ENCODE assay signal across 25 cellular contexts in the genomic region with DNA sequence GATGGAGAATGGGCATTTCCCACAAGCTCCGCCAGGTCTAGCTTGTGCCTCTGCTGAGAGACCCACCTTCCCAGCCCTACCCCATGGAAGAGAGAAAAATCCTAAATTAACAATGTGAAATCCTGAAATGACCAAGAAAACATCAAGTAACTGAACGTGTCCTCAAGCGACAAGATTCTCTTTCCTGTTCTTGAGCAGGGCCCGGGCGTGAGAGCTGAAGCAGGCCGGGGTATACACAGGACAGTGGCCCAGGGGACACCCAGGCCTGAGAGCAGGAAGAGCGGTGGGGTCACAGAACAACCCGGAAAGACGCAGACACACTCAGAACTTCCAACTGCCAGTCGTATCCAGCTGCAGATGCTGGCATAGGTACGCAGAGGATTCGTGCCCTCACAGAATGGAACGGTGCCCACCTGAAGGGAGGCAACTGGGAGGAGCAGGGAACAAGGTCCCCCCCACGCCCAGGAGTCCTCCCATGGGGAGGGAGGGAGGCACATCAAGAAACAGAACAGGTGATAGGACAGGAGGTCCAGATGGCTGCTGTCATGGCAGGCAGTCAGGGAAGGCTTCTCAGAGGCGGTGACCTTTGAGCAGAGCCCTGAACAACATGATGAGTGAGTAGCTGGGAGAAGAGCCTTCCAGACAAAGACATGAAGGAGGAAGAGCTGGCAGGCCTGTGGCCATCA. TPM values are rescaled to one million over a fixed set of nuclear protein-coding genes. Genes with fewer than 3 reads are reported as not detected.
DNase-seq lines count a peak whose midpoint lies in the region; ATAC-seq and TF ChIP-seq lines count a peak whose summit lies in the region.
"Had no signal": no experiment of that assay in that cellular context is flagged by ENCODE, and none has a peak within 500 bp of the region (broad histone marks: within the 10 kb centered on the region; RNA-seq: fewer than 3 reads in every experiment).

No MANE protein-coding gene starts in this region.

- H3K4me1 Mint-ChIP-seq in nephron progenitor cell = peaks cover 44% of the 10 kb centered on the region

- POLR2A ChIA-PET in SK-N-SH (lab: Yijun Ruan, JAX) = interaction anchor here (1.8 kb wide), 1 partner anchor 9 kb away, joined by 5 read pairs; the partner anchor contains the start of gene RIMBP2

- H2AFZ ChIP-seq in SK-N-SH (ENCODE audit: low read depth) = no peak overlapping the region
- H2AFZ ChIP-seq: GM23338 had no signal

- no peak overlapping the region for H3K4me3 Mint-ChIP-seq in nephron progenitor cell
- H3K4me3 Mint-ChIP-seq: CD4-positive, CD25-positive, alpha-beta regulatory T cell; GM23338 had no signal

- intact Hi-C loops in posterior vena cava (cut with DNase I) = no loop called here

- no peaks in the 10 kb centered on the region for H3K9me3 Mint-ChIP-seq in nephron progenitor cell
- H3K9me3 Mint-ChIP-seq: CD4-positive, CD25-positive, alpha-beta regulatory T cell had no signal

- H3K4me3 ChIP-seq in SK-N-SH (ENCODE audit: low read depth in 2 of 2, low read length in 1 of 2) (no peak overlapping the region), coronary artery (no peak overlapping the region)
- H3K4me3 ChIP-seq: BLaER1, GM23338 had no signal

- no peaks in the 10 kb centered on the region for H3K9me2 ChIP-seq in SK-N-SH

- no peak for TF ChIP-seq EP300 in SK-N-SH (IDR thresholded peaks at IDR 0.05; ENCODE audit: borderline replicate concordance in 1 of 2, low read depth in 1 of 2, low read length in 1 of 2)

- H3K9me3 ChIP-seq in SK-N-SH = no peaks in the 10 kb centered on the region

- CTCF ChIA-PET in SK-N-SH (lab: Yijun Ruan, JAX) = interaction anchor here (1.0 to 2.3 kb wide), 2 partner anchors 41 kb away, joined by 4 to 8 read pairs; no protein-coding TSS in a partner anchor

- no peaks in the 10 kb centered on the region for H4K20me1 ChIP-seq in SK-N-SH (ENCODE audit: insufficient read depth)
- H4K20me1 ChIP-seq: BLaER1 had no signal

- TF ChIP-seq RAD21 in SK-N-SH (IDR thresholded peaks at IDR 0.05; ENCODE audit: low read length) = no peak

- H3K27ac Mint-ChIP-seq in nephron progenitor cell = peak overlapping the region; percentile 35
- H3K27ac Mint-ChIP-seq: CD4-positive, CD25-positive, alpha-beta regulatory T cell; GM23338 had no signal

- no peaks in the 10 kb centered on the region for H3F3A ChIP-seq in SK-N-SH (replicated peaks; ENCODE audit: insufficient read depth)

- no peak for TF ChIP-seq CTCF in SK-N-SH (IDR thresholded peaks at IDR 0.05)
- TF ChIP-seq CTCF in coronary artery (IDR thresholded peaks at IDR 0.05) = no peak
- no peak for TF ChIP-seq CTCF in nephron progenitor cell (IDR thresholded peaks at IDR 0.05)

- H3K36me3 ChIP-seq in SK-N-SH (replicated peaks in 1 of 2; ENCODE audit: control insufficient read depth in 1 of 2, insufficient read depth in 2 of 2, low read length in 1 of 2) = no peaks in the 10 kb centered on the region
- H3K36me3 ChIP-seq: BLaER1 had no signal

- no peaks in the 10 kb centered on the region for H3K79me2 ChIP-seq in SK-N-SH (ENCODE audit: insufficient read depth)

- ATAC-seq in SK-N-SH treated with all-trans-retinoic acid at 6 μM for 48 hours = no peak
- ATAC-seq in HG03460 (IDR thresholded peaks at IDR 0.05; ENCODE audit: unreplicated experiment) = no peak
- ATAC-seq: GM23338, PC-3 had no signal

- H3K27me3 Mint-ChIP-seq in nephron progenitor cell (ENCODE audit: low read depth, poor library complexity) = peaks cover 37% of the 10 kb centered on the region

- peak overlapping the region in 1 of 2 experiments; percentile 50; a peak in 2 of 4 replicates for H3K27ac ChIP-seq in SK-N-SH (ENCODE audit: low read depth in 2 of 2, low read length in 1 of 2)
- H3K27ac ChIP-seq in coronary artery = no peak overlapping the region
- H3K27ac ChIP-seq: 22Rv1, BLaER1 had no signal

- no peaks in the 10 kb centered on the region for H3K36me3 Mint-ChIP-seq in nephron progenitor cell (ENCODE audit: low read depth)
- H3K36me3 Mint-ChIP-seq: CD4-positive, CD25-positive, alpha-beta regulatory T cell had no signal

- no peak overlapping the region for H3K4me2 ChIP-seq in SK-N-SH
- H3K4me2 ChIP-seq: BLaER1, GM23338 had no signal

- DNase-seq in SK-N-SH (no peak), coronary artery (ENCODE audit: low spot score) (peak; percentile 41), nephron progenitor cell (no peak), posterior vena cava (ENCODE audit: low spot score) (peak; percentile 72), DMS114 treated with DMSO at 0.1 percent for 48 hours (lab: John Stamatoyannopoulos, UW; ENCODE audit: unreplicated experiment) (no peak), KG1 (lab: John Stamatoyannopoulos, UW) (no peak)
- DNase-seq: ACHN; CD4-positive, CD25-positive, alpha-beta regulatory T cell; DMS53; HCEC 1CT; IMR-90; NCI-H1048; NCI-H1417; NCI-H1694; NCI-H2029 treated with DMSO at 0.1 percent for 48 hours; NCI-H446 treated with DMSO at 0.1 percent for 48 hours; NCI-H526; NCI-H82; NK-92 treated with Interleukin-12 subunit alpha and Interleukin-12 subunit beta, amount 100 ng/mL, for 24 hours; PC-3 had no signal

- no peaks in the 10 kb centered on the region for H3K27me3 ChIP-seq in SK-N-SH (ENCODE audit: insufficient read depth)
- H3K27me3 ChIP-seq: BLaER1 had no signal

- no peak overlapping the region for H3K9ac ChIP-seq in SK-N-SH
- H3K9ac ChIP-seq: BLaER1 had no signal

- peaks cover 0 to 61% of the 10 kb centered on the region in 2 experiments; a peak in 2 of 4 replicates for H3K4me1 ChIP-seq in SK-N-SH (ENCODE audit: control insufficient read depth in 1 of 2, insufficient read depth in 2 of 2, low read depth in 1 of 2, low read length in 1 of 2)

- WGBS in SK-N-SH (ENCODE audit: low lambda C conversion rate) = 54% methylated on average over 12 of the region's 15 CpGs

TF ChIP-seq in SK-N-SH, 30 proteins besides CTCF, POLR2A, EP300 and RAD21:
- TF ChIP-seq CHD2 (IDR thresholded peaks at IDR 0.05; ENCODE audit: low read length, partially characterized antibody) (no peak), GATA2 (CRISPR knock-in tag; IDR thresholded peaks at IDR 0.05) (peak; percentile 12; the same call in 1 of the 2 replicates), EZH2phosphoT487 (IDR thresholded peaks at IDR 0.05; ENCODE audit: borderline replicate concordance, low read depth) (no peak), POLR2AphosphoS5 (IDR thresholded peaks at IDR 0.05; ENCODE audit: low read depth, low read length) (no peak), TAF1 (IDR thresholded peaks at IDR 0.05; ENCODE audit: borderline replicate concordance, low read depth, low read length) (no peak), SIN3A (IDR thresholded peaks at IDR 0.05; ENCODE audit: borderline replicate concordance, low read depth, low read length) (no peak)

TF ChIP-seq in SK-N-SH treated with all-trans-retinoic acid at 6 μM for 48 hours, 23 proteins besides CTCF, POLR2A, EP300 and RAD21 (continues in another document):
- TF ChIP-seq, protein P1, sequence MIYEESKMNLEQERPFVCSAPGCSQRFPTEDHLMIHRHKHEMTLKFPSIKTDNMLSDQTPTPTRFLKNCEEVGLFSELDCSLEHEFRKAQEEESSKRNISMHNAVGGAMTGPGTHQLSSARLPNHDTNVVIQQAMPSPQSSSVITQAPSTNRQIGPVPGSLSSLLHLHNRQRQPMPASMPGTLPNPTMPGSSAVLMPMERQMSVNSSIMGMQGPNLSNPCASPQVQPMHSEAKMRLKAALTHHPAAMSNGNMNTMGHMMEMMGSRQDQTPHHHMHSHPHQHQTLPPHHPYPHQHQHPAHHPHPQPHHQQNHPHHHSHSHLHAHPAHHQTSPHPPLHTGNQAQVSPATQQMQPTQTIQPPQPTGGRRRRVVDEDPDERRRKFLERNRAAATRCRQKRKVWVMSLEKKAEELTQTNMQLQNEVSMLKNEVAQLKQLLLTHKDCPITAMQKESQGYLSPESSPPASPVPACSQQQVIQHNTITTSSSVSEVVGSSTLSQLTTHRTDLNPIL (CRISPR knock-in tag; IDR thresholded peaks at IDR 0.05; ENCODE audit: low read depth) = no peak
- TF ChIP-seq, protein P2, sequence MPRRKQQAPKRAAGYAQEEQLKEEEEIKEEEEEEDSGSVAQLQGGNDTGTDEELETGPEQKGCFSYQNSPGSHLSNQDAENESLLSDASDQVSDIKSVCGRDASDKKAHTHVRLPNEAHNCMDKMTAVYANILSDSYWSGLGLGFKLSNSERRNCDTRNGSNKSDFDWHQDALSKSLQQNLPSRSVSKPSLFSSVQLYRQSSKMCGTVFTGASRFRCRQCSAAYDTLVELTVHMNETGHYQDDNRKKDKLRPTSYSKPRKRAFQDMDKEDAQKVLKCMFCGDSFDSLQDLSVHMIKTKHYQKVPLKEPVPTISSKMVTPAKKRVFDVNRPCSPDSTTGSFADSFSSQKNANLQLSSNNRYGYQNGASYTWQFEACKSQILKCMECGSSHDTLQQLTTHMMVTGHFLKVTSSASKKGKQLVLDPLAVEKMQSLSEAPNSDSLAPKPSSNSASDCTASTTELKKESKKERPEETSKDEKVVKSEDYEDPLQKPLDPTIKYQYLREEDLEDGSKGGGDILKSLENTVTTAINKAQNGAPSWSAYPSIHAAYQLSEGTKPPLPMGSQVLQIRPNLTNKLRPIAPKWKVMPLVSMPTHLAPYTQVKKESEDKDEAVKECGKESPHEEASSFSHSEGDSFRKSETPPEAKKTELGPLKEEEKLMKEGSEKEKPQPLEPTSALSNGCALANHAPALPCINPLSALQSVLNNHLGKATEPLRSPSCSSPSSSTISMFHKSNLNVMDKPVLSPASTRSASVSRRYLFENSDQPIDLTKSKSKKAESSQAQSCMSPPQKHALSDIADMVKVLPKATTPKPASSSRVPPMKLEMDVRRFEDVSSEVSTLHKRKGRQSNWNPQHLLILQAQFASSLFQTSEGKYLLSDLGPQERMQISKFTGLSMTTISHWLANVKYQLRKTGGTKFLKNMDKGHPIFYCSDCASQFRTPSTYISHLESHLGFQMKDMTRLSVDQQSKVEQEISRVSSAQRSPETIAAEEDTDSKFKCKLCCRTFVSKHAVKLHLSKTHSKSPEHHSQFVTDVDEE (CRISPR knock-in tag; IDR thresholded peaks at IDR 0.05) = no peak
- no peak for TF ChIP-seq ISL1 (CRISPR knock-in tag; IDR thresholded peaks at IDR 0.05)
- no peak for TF ChIP-seq ZC3H10 (CRISPR knock-in tag; IDR thresholded peaks at IDR 0.05)
- TF ChIP-seq ZNF70 (CRISPR knock-in tag; IDR thresholded peaks at IDR 0.05) = no peak

RNA-seq across cellular contexts. Expression of gene RIMBP2, which starts 9.1 kb away (rescaled TPM):
- polyA plus RNA-seq in SK-N-SH (2012; rRNA removed) = 0.90 and 1.1 TPM in 2 replicates
- 1.2 and 1.8 TPM in 2 replicates for polyA plus RNA-seq in SK-N-SH (2012; cell fraction: cytosol; rRNA removed)
- 2.6 and 4.0 TPM in 2 replicates for polyA plus RNA-seq in SK-N-SH (2012; cell fraction: nucleus; rRNA removed)
- total RNA-seq in posterior vena cava = 1 to 10 TPM; 1.3 to 1.7 TPM
- total RNA-seq: CD4-positive, CD25-positive, alpha-beta regulatory T cell; IMR-90; PC-3 had no signal
- polyA plus RNA-seq: CD4-positive, CD25-positive, alpha-beta regulatory T cell; IMR-90 had no signal

Comparison
In these comparisons a context has a peak if more than half of its experiments do, and no peak if none do; other contexts are left out.
1. DNase-seq: peak in coronary artery (single experiment) and posterior vena cava (single experiment); none in SK-N-SH (single experiment), nephron progenitor cell (single experiment), DMS114 treated with DMSO at 0.1 percent for 48 hours (single experiment) and KG1 (single experiment).